In the genomic region with DNA sequence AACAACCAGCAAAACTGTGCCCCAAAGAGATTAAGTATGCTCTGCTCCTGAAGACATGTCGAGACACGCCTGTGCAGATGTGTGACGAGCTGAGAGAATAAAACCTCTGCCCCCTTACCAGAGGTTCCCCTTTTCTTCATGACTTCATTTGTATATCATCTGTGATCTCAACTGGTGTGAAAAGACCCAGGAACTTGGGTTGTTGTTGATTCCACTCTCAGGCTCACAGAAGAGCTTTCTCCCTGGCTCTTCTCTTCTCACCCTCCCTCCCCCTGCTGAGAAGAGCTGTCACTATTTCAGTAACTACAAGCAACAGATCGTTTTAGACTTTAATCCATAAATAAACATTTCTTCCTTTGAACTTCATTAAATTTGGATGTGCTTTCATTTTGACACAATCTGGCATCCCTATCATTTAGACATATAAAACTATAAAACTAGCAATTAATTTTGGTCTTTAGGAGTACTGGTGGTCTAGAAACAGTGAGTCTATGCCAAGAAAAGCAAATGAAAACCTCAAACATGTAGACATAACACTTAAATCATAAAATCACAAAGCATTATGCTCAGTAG, we compare ENCODE assay signal across 9 cellular contexts.
DNase-seq lines count a peak whose midpoint lies in the region; ATAC-seq and TF ChIP-seq lines count a peak whose summit lies in the region.
"Had no signal": no experiment of that assay in that cellular context is flagged by ENCODE, and none has a peak within 500 bp of the region (broad histone marks: within the 10 kb centered on the region; RNA-seq: fewer than 3 reads in every experiment).

No MANE protein-coding gene starts in this region.

- H2AFZ ChIP-seq in trophoblast cell (ENCODE audit: insufficient read depth, low read length, poor library complexity) (no peak overlapping the region), hepatocyte (no peak overlapping the region)

- H3K27ac ChIP-seq in trophoblast cell (ENCODE audit: low read depth, low read length) (no peak overlapping the region), left ventricle myocardium inferior (replicated peaks) (no peak overlapping the region), hepatocyte (no peak overlapping the region)

- no peak overlapping the region for H3K14ac ChIP-seq in trophoblast cell (ENCODE audit: low read length)

- H3K9me3 ChIP-seq in trophoblast cell (ENCODE audit: insufficient read depth, low read depth, low read length) (no peaks in the 10 kb centered on the region), left ventricle myocardium inferior (replicated peaks) (no peaks in the 10 kb centered on the region), hepatocyte (ENCODE audit: low read depth) (no peaks in the 10 kb centered on the region)

- H3K4ac ChIP-seq in trophoblast cell (ENCODE audit: low read depth, low read length): no peak overlapping the region

- peak; percentile 71 for ATAC-seq in GM19025 (IDR thresholded peaks at IDR 0.05; ENCODE audit: low read depth, unreplicated experiment)
- ATAC-seq in HG02885 (IDR thresholded peaks at IDR 0.05; ENCODE audit: poor library complexity, unreplicated experiment): peak; percentile 80
- ATAC-seq in GM19455 (IDR thresholded peaks at IDR 0.05; ENCODE audit: unreplicated experiment): no peak
- ATAC-seq: activated CD8-positive, alpha-beta memory T cell treated with anti-CD3 and anti-CD28 coated beads, Interleukin-2, amount 10 ng/mL, durations not matched to agents 7 days and 5 days had no signal

- no peaks in the 10 kb centered on the region for H3K9me2 ChIP-seq in hepatocyte (replicated peaks; ENCODE audit: insufficient read depth)

- H3K23ac ChIP-seq in trophoblast cell (ENCODE audit: low read length): no peak overlapping the region

- peaks cover 2 to 4% of the 10 kb centered on the region in 2 experiments for H3K4me1 ChIP-seq in trophoblast cell (ENCODE audit: control insufficient read depth in 1 of 2, insufficient read depth in 2 of 2, low read length in 2 of 2)
- H3K4me1 ChIP-seq in left ventricle myocardium inferior: peaks cover 18% of the 10 kb centered on the region
- H3K4me1 ChIP-seq in hepatocyte (ENCODE audit: insufficient read depth): peaks cover 7% of the 10 kb centered on the region

- H3K36me3 ChIP-seq in trophoblast cell (ENCODE audit: control insufficient read depth in 1 of 2, insufficient read depth in 2 of 2, low read length in 2 of 2) (no peaks in the 10 kb centered on the region), left ventricle myocardium inferior (no peaks in the 10 kb centered on the region), hepatocyte (replicated peaks; ENCODE audit: insufficient read depth, low read depth) (no peaks in the 10 kb centered on the region)

- no peak overlapping the region for H2BK12ac ChIP-seq in trophoblast cell (ENCODE audit: low read length)

- H4K20me1 ChIP-seq in hepatocyte (ENCODE audit: insufficient read depth, poor library complexity, severe bottlenecking): no peaks in the 10 kb centered on the region

- H3K27me3 ChIP-seq in trophoblast cell (ENCODE audit: insufficient read depth, low read length) (no peaks in the 10 kb centered on the region), left ventricle myocardium inferior (ENCODE audit: low read depth) (no peaks in the 10 kb centered on the region), hepatocyte (no peaks in the 10 kb centered on the region)

- intact Hi-C loops in left ventricle myocardium inferior (cut with micrococcal nuclease): no loop called here

- no peak overlapping the region for H3K9ac ChIP-seq in trophoblast cell (ENCODE audit: low read length)

- no peak overlapping the region for H3K4me2 ChIP-seq in trophoblast cell (ENCODE audit: low read length)
- no peak overlapping the region for H3K4me2 ChIP-seq in hepatocyte

- peak; percentile 7 to 41 for DNase-seq in NOMO-1 (lab: John Stamatoyannopoulos, UW; ENCODE audit: unreplicated experiment in 2 of 2)
- no peak for DNase-seq in trophoblast cell
- no peak for DNase-seq in left ventricle myocardium inferior
- no peak for DNase-seq in hepatocyte (ENCODE audit: low spot score)
- DNase-seq in mucosa of gallbladder (ENCODE audit: low spot score): no peak
- DNase-seq: activated CD8-positive, alpha-beta memory T cell treated with anti-CD3 and anti-CD28 coated beads, Interleukin-2, amount 10 ng/mL, durations not matched to agents 7 days and 5 days had no signal

- no peak overlapping the region for H4K12ac ChIP-seq in trophoblast cell (ENCODE audit: low read depth, low read length)

- no peak overlapping the region for H4K8ac ChIP-seq in trophoblast cell (ENCODE audit: low read depth, low read length)

- no CpG with 5 or more reads among the region's 4 CpGs for WGBS in trophoblast cell (ENCODE audit: extremely low coverage, insufficient coverage, insufficient read length)
- WGBS in hepatocyte (ENCODE audit: low lambda C conversion rate, missing lambda C conversion rate): 62% methylated on average over 4 of the region's 4 CpGs

- no peak overlapping the region for H2AK5ac ChIP-seq in trophoblast cell (ENCODE audit: low read length)

- no peaks in the 10 kb centered on the region for H3K79me2 ChIP-seq in trophoblast cell (ENCODE audit: control insufficient read depth, insufficient read depth, low read length, poor library complexity)
- H3K79me2 ChIP-seq in hepatocyte: no peaks in the 10 kb centered on the region

- H4K91ac ChIP-seq in trophoblast cell (ENCODE audit: low read depth, low read length): no peak overlapping the region

- H3K4me3 ChIP-seq in trophoblast cell (ENCODE audit: low read depth, low read length) (no peak overlapping the region), left ventricle myocardium inferior (no peak overlapping the region), hepatocyte (no peak overlapping the region)

- no peak overlapping the region for H3K18ac ChIP-seq in trophoblast cell (ENCODE audit: low read length)

- peak overlapping the region; percentile 38 for H2BK5ac ChIP-seq in trophoblast cell (ENCODE audit: low read depth, low read length, poor library complexity)

- H3K79me1 ChIP-seq in trophoblast cell (ENCODE audit: low read length): no peaks in the 10 kb centered on the region

- TF ChIP-seq CTCF in left ventricle myocardium inferior (IDR thresholded peaks at IDR 0.05; ENCODE audit: borderline replicate concordance) (no peak), hepatocyte (IDR thresholded peaks at IDR 0.05; ENCODE audit: poor library complexity) (no peak)

- peak overlapping the region; percentile 5 for H2BK120ac ChIP-seq in trophoblast cell (ENCODE audit: insufficient read depth, low read length, poor library complexity)

Comparison
In these comparisons a context has a peak if more than half of its experiments do, and no peak if none do; other contexts are left out.
1. DNase-seq: peak in NOMO-1 (2 of 2); none in trophoblast cell (0 of 2), left ventricle myocardium inferior (single experiment), hepatocyte (single experiment) and mucosa of gallbladder (single experiment).